Comparison of ENCODE assay signal across 16 cellular contexts in genomic region chr4:40553995-40554394, GRCh38.
DNase-seq lines count a peak whose midpoint lies in the region; ATAC-seq, FAIRE-seq and TF ChIP-seq lines count a peak whose summit lies in the region.
"Had no signal": no experiment of that assay in that cellular context is flagged by ENCODE, and none has a peak within 500 bp of the region (broad histone marks: within the 10 kb centered on the region; RNA-seq: fewer than 3 reads in every experiment).

No MANE protein-coding gene starts in this region.

- ATAC-seq in GM12878 (no peak), GM21423 (IDR thresholded peaks at IDR 0.05; ENCODE audit: unreplicated experiment) (no peak), GM21529 (IDR thresholded peaks at IDR 0.05; ENCODE audit: unreplicated experiment) (no peak)
- peak; percentile 77 for ATAC-seq in naive thymus-derived CD4-positive, alpha-beta T cell

- TF ChIP-seq EP300 in GM12878 (IDR thresholded peaks at IDR 0.05; ENCODE audit: borderline replicate concordance in 1 of 2, control insufficient read depth in 1 of 2, low read depth in 2 of 2, low read length in 2 of 2) (no peak), sigmoid colon (IDR thresholded peaks at IDR 0.05) (peak in 2 of 4 donors; percentile 13 to 40)

- no peaks in the 10 kb centered on the region for H3K27me3 Mint-ChIP-seq in CD14-positive monocyte (ENCODE audit: low read depth in 3 of 3)
- H3K27me3 Mint-ChIP-seq in naive thymus-derived CD4-positive, alpha-beta T cell, result no peaks in the 10 kb centered on the region

- BruUV-seq in GM12878 (replicated peaks; lab: Mats Ljungman, UMichigan), result TSS peak; percentile 22

- RAD21 ChIA-PET in GM12878 (lab: Charles Lee; ENCODE audit: unreplicated experiment), result interaction anchor here (0.6 to 2.0 kb wide), 7 partner anchors 12 to 165 kb away, joined by 3 to 11 read pairs (median 4); no protein-coding TSS in a partner anchor

- WGBS in GM12878 (ENCODE audit: insufficient coverage, insufficient replicate concordance, low lambda C conversion rate, missing lambda C conversion rate), result 52% methylated on average over 10 of the region's 10 CpGs
- WGBS in sigmoid colon, 2 donors, result 78 to 88% methylated on average over 10 of the region's 10 CpGs

- no peak for TF ChIP-seq CTCF in CD14-positive monocyte (IDR thresholded peaks at IDR 0.05)
- TF ChIP-seq CTCF in NB4 (IDR thresholded peaks at IDR 0.05; ENCODE audit: low read depth, low read length), result no peak
- no peak for TF ChIP-seq CTCF in GM12878 (IDR thresholded peaks at IDR 0.05 in 2 of 3, conservative IDR thresholded peaks at IDR 0.05 in 1 of 3; ENCODE audit: control insufficient read depth in 2 of 3, extremely low read depth in 1 of 3, insufficient read depth in 1 of 3, low read depth in 3 of 3, low read length in 3 of 3)
- TF ChIP-seq CTCF in sigmoid colon (IDR thresholded peaks at IDR 0.05), result no peak

- H3K27ac ChIP-seq in GM12878 (ENCODE audit: control insufficient read depth, insufficient read depth) (no peak overlapping the region), sigmoid colon (peak overlapping the region in 2 of 4 donors; percentile 23 to 39)
- H3K27ac ChIP-seq in naive thymus-derived CD4-positive, alpha-beta T cell (ENCODE audit: low read depth, low read length), result no peak overlapping the region
- H3K27ac ChIP-seq: vagina had no signal

- H3K36me3 ChIP-seq in GM12878 (ENCODE audit: control insufficient read depth in 2 of 2, insufficient read depth in 2 of 2, low read length in 1 of 2) (peaks cover 3 to 4% of the 10 kb centered on the region in 2 experiments; a peak in 1 of 4 replicates), sigmoid colon (no peaks in the 10 kb centered on the region)
- H3K36me3 ChIP-seq in naive thymus-derived CD4-positive, alpha-beta T cell (ENCODE audit: control insufficient read depth in 2 of 3, insufficient read depth in 3 of 3, low read length in 3 of 3), result no peaks in the 10 kb centered on the region
- H3K36me3 ChIP-seq: vagina had no signal

- CTCF ChIA-PET in GM12878 (lab: Yijun Ruan, JAX), result interaction anchor here (0.6 to 6.2 kb wide), 6 partner anchors 21 to 966 kb away, joined by 3 to 46 read pairs (median 3); no protein-coding TSS in a partner anchor
- CTCF ChIA-PET in naive thymus-derived CD4-positive, alpha-beta T cell (lab: Charles Lee), result no interaction called here

- peaks cover 79% of the 10 kb centered on the region for H3K4me1 Mint-ChIP-seq in CD14-positive monocyte
- peaks cover 9 to 33% (median 19%) of the 10 kb centered on the region in 7 donors for H3K4me1 Mint-ChIP-seq in naive thymus-derived CD4-positive, alpha-beta T cell

- peaks cover 29% of the 10 kb centered on the region in 2 donors for H3K36me3 Mint-ChIP-seq in CD14-positive monocyte
- peaks cover 0 to 3% (median 0%) of the 10 kb centered on the region in 5 donors for H3K36me3 Mint-ChIP-seq in naive thymus-derived CD4-positive, alpha-beta T cell

- H4K20me1 ChIP-seq in GM12878 (ENCODE audit: control insufficient read depth, insufficient read depth), result no peaks in the 10 kb centered on the region

- TF ChIP-seq RAD21 in GM12878 (IDR thresholded peaks at IDR 0.05; ENCODE audit: insufficient read depth, low read depth, low read length), result no peak

- peaks cover 52% of the 10 kb centered on the region for H3K79me2 ChIP-seq in GM12878 (ENCODE audit: control insufficient read depth, insufficient read depth, low read length)

- in situ Hi-C loops in GM12878 (cut with MboI), result no loop called here

- intact Hi-C loops in CD14-positive monocyte (cut with micrococcal nuclease) (loop anchor here (2.0 to 10.0 kb wide), 5 partner anchors 33 to 161 kb away; partner anchors contain the start of gene RBM47 (in 1 of the 2)), GM12878 (cut with micrococcal nuclease; ENCODE audit: unreplicated experiment) (loop anchor here (5.0 kb wide), 2 partner anchors 118 to 497 kb away; partner anchors contain the start of gene N4BP2), sigmoid colon (cut with DNase I) (no loop called here)
- intact Hi-C loops in naive thymus-derived CD4-positive, alpha-beta T cell (cut with micrococcal nuclease), result loop anchor here (5.0 kb wide), 2 partner anchors 78 to 118 kb away; no protein-coding TSS in a partner anchor

- no peak overlapping the region for H2AFZ ChIP-seq in GM12878 (ENCODE audit: control insufficient read depth, low read depth, low read length)

- H3K4me3 ChIP-seq in NB4 (ENCODE audit: low read depth, low read length) (peak overlapping the region; percentile 19), GM12878 (no peak overlapping the region), sigmoid colon (no peak overlapping the region)
- no peak overlapping the region for H3K4me3 ChIP-seq in naive thymus-derived CD4-positive, alpha-beta T cell (ENCODE audit: low read length)
- H3K4me3 ChIP-seq: vagina had no signal

- H3K9me3 Mint-ChIP-seq in CD14-positive monocyte, result peaks cover 0 to 3% (median 0%) of the 10 kb centered on the region in 7 donors
- H3K9me3 Mint-ChIP-seq in naive thymus-derived CD4-positive, alpha-beta T cell, result no peaks in the 10 kb centered on the region
- H3K9me3 Mint-ChIP-seq: activated T-cell treated with anti-CD3 and anti-CD28 coated beads, Interleukin-2, amount 50 U/mL, for 72 hours had no signal

- no peaks in the 10 kb centered on the region for H3K9me3 ChIP-seq in GM12878 (replicated peaks; ENCODE audit: control insufficient read depth, insufficient read depth, low read length)
- H3K9me3 ChIP-seq in naive thymus-derived CD4-positive, alpha-beta T cell (ENCODE audit: control insufficient read depth in 2 of 3, low read length in 3 of 3), result no peaks in the 10 kb centered on the region
- H3K9me3 ChIP-seq in sigmoid colon, result no peaks in the 10 kb centered on the region
- H3K9me3 ChIP-seq: vagina had no signal

- peak overlapping the region; percentile 93 to 99 (median 98) for H3K27ac Mint-ChIP-seq in CD14-positive monocyte
- peak overlapping the region in 4 of 9 donors; percentile 21 to 85 (median 26) for H3K27ac Mint-ChIP-seq in naive thymus-derived CD4-positive, alpha-beta T cell
- H3K27ac Mint-ChIP-seq: activated T-cell treated with anti-CD3 and anti-CD28 coated beads, Interleukin-2, amount 50 U/mL, for 72 hours had no signal

- DNase-seq in CD14-positive monocyte (ENCODE audit: low spot score), result peak; percentile 62
- DNase-seq in NB4 (ENCODE audit: low read depth), result peak; percentile 86
- no peak for DNase-seq in GM12878 (ENCODE audit: low read depth, low spot score)
- DNase-seq in naive thymus-derived CD4-positive, alpha-beta T cell, result peak in 1 of 9 donors; percentile 7
- no peak for DNase-seq in sigmoid colon
- no peak for DNase-seq in mesenteric fat pad (ENCODE audit: low spot score)
- DNase-seq: activated T-cell treated with anti-CD3 and anti-CD28 coated beads, Interleukin-2, amount 50 U/mL, for 72 hours; C1 segment of cervical spinal cord; GDM1; NCI-H2081 treated with DMSO at 0.1 percent for 48 hours; small intestine had no signal

- H3K4me1 ChIP-seq in GM12878 (ENCODE audit: control insufficient read depth, insufficient read depth, low read length) (peaks cover 18% of the 10 kb centered on the region; the same call in 1 of the 2 replicates), sigmoid colon (peaks cover 0 to 3% (median 0%) of the 10 kb centered on the region in 4 donors)
- H3K4me1 ChIP-seq in naive thymus-derived CD4-positive, alpha-beta T cell (ENCODE audit: control insufficient read depth in 2 of 2, insufficient read depth in 2 of 2, low read length in 2 of 2), result peaks cover 0 to 11% of the 10 kb centered on the region in 2 donors

- H3K4me3 Mint-ChIP-seq in CD14-positive monocyte, result peak overlapping the region; percentile 66 to 72
- no peak overlapping the region for H3K4me3 Mint-ChIP-seq in naive thymus-derived CD4-positive, alpha-beta T cell
- H3K4me3 Mint-ChIP-seq: activated T-cell treated with anti-CD3 and anti-CD28 coated beads, Interleukin-2, amount 50 U/mL, for 72 hours had no signal

- TF ChIP-seq POLR2A in NB4 (IDR thresholded peaks at IDR 0.05; ENCODE audit: extremely low read depth, insufficient read length) (no peak), GM12878 (IDR thresholded peaks at IDR 0.05; ENCODE audit: low read depth, low read length) (no peak), sigmoid colon (IDR thresholded peaks at IDR 0.05) (no peak)

- FAIRE-seq in GM12878 (lab: Jason Lieb, UNC), result peak; percentile 81
- FAIRE-seq: endometrium, RCC 7860, small intestine had no signal

- POLR2A ChIA-PET in GM12878 (lab: Charles Lee), result interaction anchor here (0.6 to 1.2 kb wide), 2 partner anchors 10 to 271 kb away, joined by 3 to 4 read pairs; no protein-coding TSS in a partner anchor
- POLR2A ChIA-PET in naive thymus-derived CD4-positive, alpha-beta T cell (lab: Charles Lee), result no interaction called here

- H3K9ac ChIP-seq in GM12878 (ENCODE audit: control insufficient read depth, insufficient read depth, low read length), result no peak overlapping the region

- SMC1A ChIA-PET in GM12878 (lab: Charles Lee; ENCODE audit: uncharacterized antibody, unreplicated experiment), result interaction anchor here (0.6 to 4.9 kb wide), 6 partner anchors 11 to 165 kb away, joined by 3 to 34 read pairs (median 4); no protein-coding TSS in a partner anchor

- no peak overlapping the region for H3K4me2 ChIP-seq in GM12878 (ENCODE audit: control insufficient read depth, insufficient read depth)

- no peaks in the 10 kb centered on the region for H3K27me3 ChIP-seq in GM12878 (replicated peaks in 1 of 2; ENCODE audit: control insufficient read depth in 2 of 2, insufficient read depth in 2 of 2, low read length in 1 of 2)
- no peaks in the 10 kb centered on the region for H3K27me3 ChIP-seq in naive thymus-derived CD4-positive, alpha-beta T cell (ENCODE audit: control insufficient read depth in 2 of 2, insufficient read depth in 2 of 2, low read length in 2 of 2)
- no peaks in the 10 kb centered on the region for H3K27me3 ChIP-seq in sigmoid colon
- H3K27me3 ChIP-seq: vagina had no signal

TF ChIP-seq in GM12878, 131 proteins besides CTCF, POLR2A, EP300 and RAD21 (continues in another document):
- 0 out of 2 replicates have a peak, but pooled peaks have one; percentile 51 for TF ChIP-seq EED (IDR thresholded peaks at IDR 0.05; ENCODE audit: low read depth)
- 0 out of 4 replicates have a peak, but pooled peaks of 1 of the 2 experiments have one; percentile 10 for TF ChIP-seq IKZF2 (IDR thresholded peaks at IDR 0.05)
- no peak for TF ChIP-seq SREBF2 (IDR thresholded peaks at IDR 0.05; ENCODE audit: low read length)
- TF ChIP-seq ETV6 (conservative IDR thresholded peaks at IDR 0.05 in 1 of 2, IDR thresholded peaks at IDR 0.05 in 1 of 2; ENCODE audit: borderline replicate concordance in 1 of 2, low read depth in 1 of 2), result peak in 1 of 2 experiments; percentile 84; a peak in 2 of 4 replicates
- TF ChIP-seq YY1 (IDR thresholded peaks at IDR 0.05; ENCODE audit: low read depth, low read length), result no peak
- no peak for TF ChIP-seq KLF5 (IDR thresholded peaks at IDR 0.05; ENCODE audit: partially characterized antibody)
- peak; percentile 7; the same call in 1 of the 2 replicates for TF ChIP-seq SPI1 (IDR thresholded peaks at IDR 0.05; ENCODE audit: borderline replicate concordance, insufficient read depth, low read depth, low read length)
- no peak for TF ChIP-seq EGR1 (IDR thresholded peaks at IDR 0.05; ENCODE audit: borderline replicate concordance in 1 of 2, low read depth in 2 of 2, low read length in 2 of 2)
- peak; percentile 34; the same call in 1 of the 2 replicates for TF ChIP-seq CREM (IDR thresholded peaks at IDR 0.05; ENCODE audit: low read depth)

Comparison
In these comparisons a context has a peak if more than half of its experiments do, and no peak if none do; other contexts are left out.
1. DNase-seq: peak in CD14-positive monocyte (single experiment) and NB4 (single experiment); none in GM12878 (single experiment), sigmoid colon (single experiment) and mesenteric fat pad (single experiment).
2. H3K4me3 Mint-ChIP-seq: peak in CD14-positive monocyte (2 of 2); none in naive thymus-derived CD4-positive, alpha-beta T cell (0 of 10).